9 cellular contexts compared by ENCODE assay signal in genomic region chr13:38872693-38873092, GRCh38.
A peak's percentile ranks its signal among the peaks of the same experiment; 100 is the strongest.
DNase-seq lines count a peak whose midpoint lies in the region; ATAC-seq, FAIRE-seq and TF ChIP-seq lines count a peak whose summit lies in the region.
"Had no signal": no experiment of that assay in that cellular context is flagged by ENCODE, and none has a peak within 500 bp of the region (broad histone marks: within the 10 kb centered on the region; RNA-seq: fewer than 3 reads in every experiment).

No MANE protein-coding gene starts in this region.

- H3K9me3 ChIP-seq in OCI-LY1 (ENCODE audit: low read length) = no peaks in the 10 kb centered on the region
- no peaks in the 10 kb centered on the region for H3K9me3 ChIP-seq in keratinocyte (ENCODE audit: control insufficient read depth, low read depth, low read length)

- peak; percentile 73 for TF ChIP-seq CTCF in OCI-LY1 (IDR thresholded peaks at IDR 0.05; ENCODE audit: low read length)
- TF ChIP-seq CTCF in keratinocyte (optimal IDR thresholded peaks at IDR 0.05 in 1 of 3, IDR thresholded peaks at IDR 0.05 in 1 of 3, conservative IDR thresholded peaks at IDR 0.05 in 1 of 3; ENCODE audit: extremely low read depth in 1 of 3, insufficient read depth in 2 of 3, low read length in 3 of 3) = peak; percentile 51 to 64 (median 54)

- no peak overlapping the region for H3K4me2 ChIP-seq in OCI-LY1 (ENCODE audit: low read length)
- no peak overlapping the region for H3K4me2 ChIP-seq in keratinocyte (ENCODE audit: control insufficient read depth, extremely low read depth, insufficient read depth, low read depth, low read length)

- no peak overlapping the region for H3K4me3 ChIP-seq in OCI-LY1 (ENCODE audit: low read depth, low read length, poor library complexity, severe bottlenecking)
- no peak overlapping the region for H3K4me3 ChIP-seq in keratinocyte (ENCODE audit: control insufficient read depth in 2 of 3, extremely low read depth in 1 of 3, insufficient read depth in 2 of 3, low read depth in 1 of 3, low read length in 3 of 3)

- H3F3A ChIP-seq in OCI-LY1 (ENCODE audit: insufficient read depth, low read length) = no peaks in the 10 kb centered on the region

- no peaks in the 10 kb centered on the region for H3K9me2 ChIP-seq in OCI-LY1 (ENCODE audit: low read depth, low read length)

- H3K79me2 ChIP-seq in OCI-LY1 (ENCODE audit: insufficient read depth, low read length) (no peaks in the 10 kb centered on the region), keratinocyte (ENCODE audit: control insufficient read depth, insufficient read depth, low read length) (no peaks in the 10 kb centered on the region)

- dilution Hi-C loops in keratinocyte (cut with MboI; ENCODE audit: extremely low pct_ligation_motif_present, low sequenced_read_pairs) = no loop called here

- H3K27me3 ChIP-seq in OCI-LY1 (ENCODE audit: insufficient read depth, low read length) (no peaks in the 10 kb centered on the region), keratinocyte (ENCODE audit: control insufficient read depth, extremely low read depth, insufficient read depth, low read length) (no peaks in the 10 kb centered on the region)

- ATAC-seq in HG02884 (IDR thresholded peaks at IDR 0.05; ENCODE audit: unreplicated experiment) = peak; percentile 55

- FAIRE-seq in keratinocyte (lab: Jason Lieb, UNC) = peak; percentile 52

- H3K9ac ChIP-seq in OCI-LY1 (ENCODE audit: low read length) (no peak overlapping the region), keratinocyte (ENCODE audit: control insufficient read depth, extremely low read depth, insufficient read depth, low read length) (no peak overlapping the region)

- H3K36me3 ChIP-seq in OCI-LY1 (ENCODE audit: insufficient read depth, low read length) = no peaks in the 10 kb centered on the region
- no peaks in the 10 kb centered on the region for H3K36me3 ChIP-seq in keratinocyte (ENCODE audit: control insufficient read depth in 2 of 2, extremely low read depth in 1 of 2, insufficient read depth in 2 of 2, low read length in 2 of 2)

- H3K27ac ChIP-seq in OCI-LY1 (ENCODE audit: low read depth, low read length, poor library complexity, severe bottlenecking) (no peak overlapping the region), keratinocyte (ENCODE audit: control insufficient read depth, insufficient read depth, low read length) (no peak overlapping the region)
- H3K27ac ChIP-seq: epithelial cell of prostate had no signal

- no peaks in the 10 kb centered on the region for H4K20me1 ChIP-seq in OCI-LY1 (ENCODE audit: insufficient read depth, low read length)
- H4K20me1 ChIP-seq in keratinocyte (ENCODE audit: control insufficient read depth, extremely low read depth, insufficient read depth, low read length) = no peaks in the 10 kb centered on the region

- DNase-seq in activated gamma-delta T cell treated with Interleukin-2 at 50 U/mL for 16 hours (peak; percentile 4), activated gamma-delta T cell (lab: John Stamatoyannopoulos, UW) (no peak), amniotic epithelial cell (ENCODE audit: low read depth) (peak; percentile 3), keratinocyte (ENCODE audit: low read depth, low spot score) (no peak), NCI-H2029 (lab: John Stamatoyannopoulos, UW) (no peak)
- DNase-seq in stimulated activated CD8-positive, alpha-beta memory T cell treated with anti-CD3 and anti-CD28 coated beads, Interleukin-4, amount 100 ng/mL, for 24 hours (ENCODE audit: low read depth) = peak; percentile 7

- H2AFZ ChIP-seq in OCI-LY1 (ENCODE audit: low read length) (no peak overlapping the region), keratinocyte (ENCODE audit: control insufficient read depth, low read length) (no peak overlapping the region)

- H3K9me1 ChIP-seq in keratinocyte (ENCODE audit: control insufficient read depth, extremely low read depth, insufficient read depth, low read length) = no peaks in the 10 kb centered on the region

- H3K4me1 ChIP-seq in OCI-LY1 (ENCODE audit: insufficient read depth, low read length, severe bottlenecking) = no peaks in the 10 kb centered on the region
- no peaks in the 10 kb centered on the region for H3K4me1 ChIP-seq in keratinocyte (ENCODE audit: control insufficient read depth, extremely low read depth, insufficient read depth, low read length)

Comparison
In these comparisons a context has a peak if more than half of its experiments do, and no peak if none do; other contexts are left out.
1. DNase-seq: peak in activated gamma-delta T cell treated with Interleukin-2 at 50 U/mL for 16 hours (single experiment), amniotic epithelial cell (single experiment) and stimulated activated CD8-positive, alpha-beta memory T cell treated with anti-CD3 and anti-CD28 coated beads, Interleukin-4, amount 100 ng/mL, for 24 hours (single experiment); none in activated gamma-delta T cell (single experiment), keratinocyte (single experiment) and NCI-H2029 (single experiment).